ENCODE assay signal across 9 cellular contexts in genomic region chr7:131726680-131727079, GRCh38.
"Had no signal": no experiment of that assay in that cellular context is flagged by ENCODE, and none has a peak within 500 bp of the region (broad histone marks: within the 10 kb centered on the region; RNA-seq: fewer than 3 reads in every experiment).

No MANE protein-coding gene starts in this region.

- DNase-seq: GM23248, GOT3, H7, HFFc6 had no signal

- H3K27ac Mint-ChIP-seq: HFFc6, IgD-negative memory B cell had no signal

- H3K4me1 Mint-ChIP-seq: IgD-negative memory B cell had no signal

- H3K9me3 ChIP-seq: HAP-1 had no signal

- H3K36me3 Mint-ChIP-seq: IgD-negative memory B cell had no signal

- H3K4me3 ChIP-seq: GM23248, HAP-1 had no signal

- H3K36me3 ChIP-seq: HAP-1 had no signal

- H3K27ac ChIP-seq: GM23248, HL-60 had no signal

- H3K4me1 ChIP-seq: HAP-1 had no signal

- ATAC-seq: HCT116, HepG2 had no signal

- H3K4me3 Mint-ChIP-seq: HFFc6, IgD-negative memory B cell had no signal
